In genomic region chr3:163708428-163708827, GRCh38 we compare ENCODE assay signal across 17 cellular contexts.
DNase-seq lines count a peak whose midpoint lies in the region; ATAC-seq and TF ChIP-seq lines count a peak whose summit lies in the region.
"Had no signal": no experiment of that assay in that cellular context is flagged by ENCODE, and none has a peak within 500 bp of the region (broad histone marks: within the 10 kb centered on the region; RNA-seq: fewer than 3 reads in every experiment).

No MANE protein-coding gene starts in this region.

- no peak overlapping the region for H3K14ac ChIP-seq in neuronal stem cell (ENCODE audit: low read length)

- H3K27me3 ChIP-seq in PC-3 (ENCODE audit: low read length) (no peaks in the 10 kb centered on the region), mesendoderm (ENCODE audit: insufficient read depth, low read length, poor library complexity) (no peaks in the 10 kb centered on the region), neuronal stem cell (ENCODE audit: control insufficient read depth in 3 of 3, insufficient read depth in 3 of 3, low read depth in 1 of 3, low read length in 3 of 3) (no peaks in the 10 kb centered on the region), dorsolateral prefrontal cortex (peaks cover 0 to 4% (median 0%) of the 10 kb centered on the region in 45 donors)
- H3K27me3 ChIP-seq: BLaER1 treated with 17β-estradiol and CSF1 and Interleukin-3, amounts not matched to agents 10 nM and 100 nM had no signal

- H3K18ac ChIP-seq in mesendoderm (ENCODE audit: low read length) (no peak overlapping the region), neuronal stem cell (ENCODE audit: low read length) (no peak overlapping the region)

- no peaks in the 10 kb centered on the region for H3F3A ChIP-seq in PC-3 (ENCODE audit: low read length, unreplicated experiment)

- H2AFZ ChIP-seq in PC-3 (ENCODE audit: low read length) (no peak overlapping the region), neuronal stem cell (ENCODE audit: low read length) (peak overlapping the region; percentile 68)

- H3K9me2 ChIP-seq in PC-3 (replicated peaks; ENCODE audit: low read length): no peaks in the 10 kb centered on the region

- H4K8ac ChIP-seq in mesendoderm (ENCODE audit: low read depth, low read length) (peak overlapping the region; percentile 39), neuronal stem cell (ENCODE audit: low read depth, low read length) (no peak overlapping the region)

- peak overlapping the region; percentile 65 for H3K4me2 ChIP-seq in PC-3 (ENCODE audit: low read length)
- H3K4me2 ChIP-seq in mesendoderm (ENCODE audit: low read length): no peak overlapping the region
- no peak overlapping the region for H3K4me2 ChIP-seq in neuronal stem cell (ENCODE audit: insufficient read depth, low read length, poor library complexity, severe bottlenecking)
- H3K4me2 ChIP-seq: A549; BLaER1 treated with 17β-estradiol and CSF1 and Interleukin-3, amounts not matched to agents 10 nM and 100 nM had no signal

- H3K23ac ChIP-seq in mesendoderm (ENCODE audit: low read length) (no peak overlapping the region), neuronal stem cell (ENCODE audit: low read depth, low read length, poor library complexity) (no peak overlapping the region)

- H3K36me3 ChIP-seq in PC-3 (ENCODE audit: low read depth, low read length) (no peaks in the 10 kb centered on the region), mesendoderm (ENCODE audit: control insufficient read depth, insufficient read depth, low read length) (no peaks in the 10 kb centered on the region), neuronal stem cell (replicated peaks in 1 of 2; ENCODE audit: control insufficient read depth in 2 of 2, insufficient read depth in 2 of 2, low read length in 2 of 2) (no peaks in the 10 kb centered on the region)
- H3K36me3 ChIP-seq: BLaER1 treated with 17β-estradiol and CSF1 and Interleukin-3, amounts not matched to agents 10 nM and 100 nM had no signal

- H3K79me2 ChIP-seq in PC-3 (ENCODE audit: low read length): no peaks in the 10 kb centered on the region
- no peaks in the 10 kb centered on the region for H3K79me2 ChIP-seq in mesendoderm (ENCODE audit: control insufficient read depth, insufficient read depth, low read length)

- CTCF ChIA-PET in PC-3 (lab: Charles Lee): no interaction called here

- H2BK120ac ChIP-seq in mesendoderm (ENCODE audit: low read depth, low read length): no peak overlapping the region
- no peak overlapping the region for H2BK120ac ChIP-seq in neuronal stem cell (ENCODE audit: low read depth, low read length)

- no peak overlapping the region for H2BK5ac ChIP-seq in mesendoderm (ENCODE audit: low read length)
- H2BK5ac ChIP-seq in neuronal stem cell (ENCODE audit: low read length): no peak overlapping the region

- no peak overlapping the region for H3K56ac ChIP-seq in mesendoderm (ENCODE audit: low read length)

- H3K27me3 Mint-ChIP-seq in immature natural killer cell (ENCODE audit: low read depth in 3 of 3): peaks cover 0 to 2% (median 0%) of the 10 kb centered on the region in 3 donors
- H3K27me3 Mint-ChIP-seq: B cell; CD4-positive, alpha-beta T cell had no signal

- no peak overlapping the region for H3K27ac Mint-ChIP-seq in immature natural killer cell
- H3K27ac Mint-ChIP-seq: B cell; CD4-positive, alpha-beta T cell; CD8-positive, alpha-beta T cell had no signal

- no peak overlapping the region for H4K91ac ChIP-seq in neuronal stem cell (ENCODE audit: low read depth, low read length, poor library complexity)

- H3K9ac ChIP-seq in PC-3 (ENCODE audit: low read length) (peak overlapping the region; percentile 44; the same call in 1 of the 2 replicates), mesendoderm (ENCODE audit: low read length) (no peak overlapping the region), neuronal stem cell (ENCODE audit: low read depth, low read length, poor library complexity) (no peak overlapping the region)
- H3K9ac ChIP-seq: BLaER1 treated with 17β-estradiol and CSF1 and Interleukin-3, amounts not matched to agents 10 nM and 100 nM had no signal

- no peaks in the 10 kb centered on the region for H4K20me1 ChIP-seq in PC-3 (ENCODE audit: low read length)
- H4K20me1 ChIP-seq: BLaER1 treated with 17β-estradiol and CSF1 and Interleukin-3, amounts not matched to agents 10 nM and 100 nM had no signal

- H3K27ac ChIP-seq in PC-3 (ENCODE audit: low read length): peak overlapping the region; percentile 82
- H3K27ac ChIP-seq in mesendoderm (ENCODE audit: low read depth, low read length): no peak overlapping the region
- no peak overlapping the region for H3K27ac ChIP-seq in neuronal stem cell (replicated peaks; ENCODE audit: low read length)
- H3K27ac ChIP-seq in dorsolateral prefrontal cortex: no peak overlapping the region
- H3K27ac ChIP-seq: A549; BLaER1 treated with 17β-estradiol and CSF1 and Interleukin-3, amounts not matched to agents 10 nM and 100 nM; C4-2B had no signal

- H2AK5ac ChIP-seq in mesendoderm (ENCODE audit: low read length) (no peak overlapping the region), neuronal stem cell (ENCODE audit: low read depth, low read length) (no peak overlapping the region)

- no peaks in the 10 kb centered on the region for H3K4me1 Mint-ChIP-seq in immature natural killer cell
- H3K4me1 Mint-ChIP-seq: B cell had no signal

- intact Hi-C loops in PC-3 (cut with micrococcal nuclease): no loop called here
- intact Hi-C loops in dorsolateral prefrontal cortex (cut with DNase I): no loop called here

- WGBS in mesendoderm (ENCODE audit: extremely low coverage, insufficient coverage, low lambda C conversion rate): no CpG with 5 or more reads among the region's 1 CpG
- WGBS in neuronal stem cell (ENCODE audit: extremely low coverage in 2 of 2, insufficient read length in 2 of 2, insufficient replicate concordance in 1 of 2), 2 donors: no CpG with 5 or more reads among the region's 1 CpG

- H3K4me3 ChIP-seq in PC-3 (ENCODE audit: low read length): no peak overlapping the region
- H3K4me3 ChIP-seq in mesendoderm (ENCODE audit: low read length): no peak overlapping the region
- H3K4me3 ChIP-seq in neuronal stem cell (ENCODE audit: low read length in 2 of 2): no peak overlapping the region
- no peak overlapping the region for H3K4me3 ChIP-seq in dorsolateral prefrontal cortex
- H3K4me3 ChIP-seq: A549; BLaER1 treated with 17β-estradiol and CSF1 and Interleukin-3, amounts not matched to agents 10 nM and 100 nM had no signal

- peaks cover 0 to 4% (median 0%) of the 10 kb centered on the region in 3 donors for H3K36me3 Mint-ChIP-seq in immature natural killer cell
- H3K36me3 Mint-ChIP-seq: CD8-positive, alpha-beta T cell had no signal

- H3K9me3 ChIP-seq in PC-3 (ENCODE audit: low read length): no peaks in the 10 kb centered on the region
- H3K9me3 ChIP-seq in neuronal stem cell (replicated peaks in 1 of 2; ENCODE audit: control insufficient read depth in 2 of 2, insufficient read depth in 1 of 2, low read depth in 1 of 2, low read length in 2 of 2): no peaks in the 10 kb centered on the region
- H3K9me3 ChIP-seq: A549; BLaER1 treated with 17β-estradiol and CSF1 and Interleukin-3, amounts not matched to agents 10 nM and 100 nM; Caco-2 had no signal

- BruUV-seq in PC-3 (replicated peaks; lab: Mats Ljungman, UMichigan): no TSS peak

- H2BK12ac ChIP-seq in neuronal stem cell (ENCODE audit: low read length): no peak overlapping the region

- no peak overlapping the region for H3K4ac ChIP-seq in mesendoderm (ENCODE audit: low read depth, low read length)
- no peak overlapping the region for H3K4ac ChIP-seq in neuronal stem cell (ENCODE audit: low read length)

- H2BK15ac ChIP-seq in mesendoderm (replicated peaks; ENCODE audit: low read depth) (no peak overlapping the region), neuronal stem cell (ENCODE audit: low read length) (no peak overlapping the region)

- POLR2A ChIA-PET in PC-3 (lab: Charles Lee; ENCODE audit: unreplicated experiment): no interaction called here

- no peak for TF ChIP-seq CTCF in PC-3 (conservative IDR thresholded peaks at IDR 0.05; ENCODE audit: low read depth, low read length)
- TF ChIP-seq CTCF in dorsolateral prefrontal cortex (IDR thresholded peaks at IDR 0.05 in 54 of 56, conservative IDR thresholded peaks at IDR 0.05 in 2 of 56; ENCODE audit: low read depth in 1 of 56, partially characterized antibody in 56 of 56): no peak

- no peak overlapping the region for H3K4me3 Mint-ChIP-seq in immature natural killer cell
- H3K4me3 Mint-ChIP-seq: B cell; CD4-positive, alpha-beta T cell; CD8-positive, alpha-beta T cell had no signal

- DNase-seq in PC-3 (peak; percentile 55), mesendoderm (no peak), neuronal stem cell (ENCODE audit: low spot score) (no peak), immature natural killer cell (no peak), dorsolateral prefrontal cortex (no peak), NCI-H526 treated with DMSO at 0.1 percent for 48 hours (lab: John Stamatoyannopoulos, UW) (no peak)
- DNase-seq: AML-193; Caco-2; Calu3; CD4-positive, alpha-beta T cell; CD8-positive, alpha-beta T cell; DMS79 treated with DMSO at 0.1 percent for 48 hours; GF-D8 had no signal

- H3K9me3 Mint-ChIP-seq in immature natural killer cell: peaks cover 6 to 35% (median 22%) of the 10 kb centered on the region in 6 donors

- ATAC-seq in PC-3: peak; percentile 92
- ATAC-seq: A549; CD8-positive, alpha-beta T cell had no signal

- H4K5ac ChIP-seq in mesendoderm (ENCODE audit: low read length): no peak overlapping the region

- H3K4me1 ChIP-seq in PC-3 (ENCODE audit: insufficient read depth, low read length) (peaks cover 24% of the 10 kb centered on the region), mesendoderm (ENCODE audit: control insufficient read depth, low read depth, low read length) (no peaks in the 10 kb centered on the region), neuronal stem cell (ENCODE audit: control insufficient read depth in 2 of 2, insufficient read depth in 1 of 2, low read depth in 1 of 2, low read length in 2 of 2) (no peaks in the 10 kb centered on the region)
- H3K4me1 ChIP-seq: A549; BLaER1 treated with 17β-estradiol and CSF1 and Interleukin-3, amounts not matched to agents 10 nM and 100 nM; Caco-2 had no signal

- no peaks in the 10 kb centered on the region for H3K79me1 ChIP-seq in mesendoderm (ENCODE audit: low read length)
- no peaks in the 10 kb centered on the region for H3K79me1 ChIP-seq in neuronal stem cell (ENCODE audit: low read depth, low read length)
